In the genomic region with DNA sequence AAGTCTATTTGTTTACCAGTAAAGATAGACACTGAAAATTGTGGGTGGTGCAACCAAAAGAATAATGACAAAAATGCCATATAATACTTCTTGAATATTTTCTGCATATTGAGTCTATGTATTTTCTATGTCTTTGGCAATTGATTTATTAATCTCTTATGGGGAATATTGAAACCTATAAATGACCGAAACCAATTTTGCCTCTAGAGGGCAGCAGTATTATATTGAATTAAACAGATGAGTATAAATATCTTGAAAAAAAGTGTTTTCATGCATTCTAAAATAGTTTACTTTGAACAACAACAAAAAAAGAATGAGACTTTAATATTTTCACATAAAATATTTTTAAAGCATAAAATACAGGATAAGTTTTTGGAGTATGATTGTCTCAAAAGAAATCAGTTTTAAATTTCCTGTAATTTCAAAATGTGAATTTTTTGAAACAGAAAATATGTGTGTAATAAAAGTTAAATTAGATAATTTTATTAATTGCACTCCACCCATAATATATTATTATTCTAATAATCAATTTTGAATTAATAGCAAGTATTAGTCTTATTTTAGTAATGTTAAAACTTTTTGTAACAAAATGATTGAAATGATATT, we compare ENCODE assay signal across 1 cellular context.
TF ChIP-seq lines count a peak whose summit lies in the region.

No MANE protein-coding gene starts in this region.

TF ChIP-seq in IMR-90, 13 proteins besides CTCF, POLR2A, EP300 and RAD21:
- TF ChIP-seq MAFK (IDR thresholded peaks at IDR 0.05; ENCODE audit: low read depth, low read length), result no peak
- no peak for TF ChIP-seq NFE2L2 (IDR thresholded peaks at IDR 0.05; ENCODE audit: low read depth, low read length)
- no peak for TF ChIP-seq RFX5 (IDR thresholded peaks at IDR 0.05; ENCODE audit: low read depth, low read length)
- TF ChIP-seq SMC3 (IDR thresholded peaks at IDR 0.05; ENCODE audit: low read depth, low read length), result no peak; the same call in 1 of the 2 replicates
- TF ChIP-seq BHLHE40 (IDR thresholded peaks at IDR 0.05; ENCODE audit: low read depth, low read length), result no peak
- no peak for TF ChIP-seq USF2 (IDR thresholded peaks at IDR 0.05; ENCODE audit: low read depth, low read length)
- TF ChIP-seq MXI1 (IDR thresholded peaks at IDR 0.05; ENCODE audit: borderline replicate concordance, low read depth, low read length), result no peak
- no peak for TF ChIP-seq RCOR1 (IDR thresholded peaks at IDR 0.05; ENCODE audit: insufficient replicate concordance, low read length)
TF ChIP-seq in IMR-90: peak in this region for 0.
